In the genomic region with DNA sequence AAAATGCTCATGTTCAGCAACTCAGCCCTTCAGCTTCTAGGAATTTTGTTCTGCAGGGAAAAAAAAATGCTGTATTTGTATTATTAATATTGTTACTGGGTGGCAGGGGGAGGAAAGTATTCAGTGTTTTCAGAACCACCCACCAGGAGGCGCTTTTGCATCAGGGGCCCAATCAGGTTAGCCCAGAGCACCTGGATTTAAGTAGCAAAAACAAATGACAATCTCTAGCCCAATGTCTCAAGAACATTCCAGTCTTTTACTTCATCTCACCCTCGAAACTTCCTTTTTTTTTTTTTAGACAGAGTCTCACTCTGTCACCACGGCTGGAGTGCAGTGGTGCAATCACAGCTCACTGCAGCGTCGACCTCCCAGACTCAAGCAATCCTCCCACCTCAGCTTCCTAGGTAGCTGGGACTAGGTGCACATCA, we compare ENCODE assay signal across 8 cellular contexts. TPM values are rescaled to one million over a fixed set of nuclear protein-coding genes. Genes with fewer than 3 reads are reported as not detected.
DNase-seq lines count a peak whose midpoint lies in the region; ATAC-seq and TF ChIP-seq lines count a peak whose summit lies in the region.

No MANE protein-coding gene starts in this region.

- POLR2A ChIA-PET in activated CD4-positive, alpha-beta memory T cell treated with anti-CD3 and anti-CD28 coated beads for 36 hours (lab: Charles Lee): interaction anchor here (1.5 kb wide), 1 partner anchor 104 kb away, joined by 4 read pairs; no protein-coding TSS in a partner anchor

- H3K27ac Mint-ChIP-seq in activated CD4-positive, alpha-beta memory T cell treated with anti-CD3 and anti-CD28 coated beads for 36 hours: no peak overlapping the region
- H3K27ac Mint-ChIP-seq in endothelial cell (ENCODE audit: unreplicated experiment): no peak overlapping the region

- H3K4me1 Mint-ChIP-seq in activated CD4-positive, alpha-beta memory T cell treated with anti-CD3 and anti-CD28 coated beads for 36 hours (ENCODE audit: low read depth): peaks cover 9% of the 10 kb centered on the region
- peaks cover 17% of the 10 kb centered on the region for H3K4me1 Mint-ChIP-seq in endothelial cell (ENCODE audit: unreplicated experiment)

- H3K4me3 Mint-ChIP-seq in activated CD4-positive, alpha-beta memory T cell treated with anti-CD3 and anti-CD28 coated beads for 36 hours: no peak overlapping the region
- H3K4me3 Mint-ChIP-seq in endothelial cell (ENCODE audit: unreplicated experiment): no peak overlapping the region

- DNase-seq in AG08395 (ENCODE audit: low spot score) (peak; percentile 73), GM19238 (ENCODE audit: insufficient read length, low spot score) (peak; percentile 61), NCI-H526 treated with DMSO at 0.1 percent for 48 hours (lab: John Stamatoyannopoulos, UW) (peak; percentile 46), endothelial cell (ENCODE audit: low spot score) (peak; percentile 63), pons (ENCODE audit: low spot score) (peak; percentile 57), SK-N-DZ (ENCODE audit: low spot score) (no peak)
- DNase-seq in activated CD4-positive, alpha-beta memory T cell treated with anti-CD3 and anti-CD28 coated beads for 36 hours: peak; percentile 80

- CTCF ChIA-PET in activated CD4-positive, alpha-beta memory T cell treated with anti-CD3 and anti-CD28 coated beads for 36 hours (lab: Charles Lee): interaction anchor here (1.1 to 8.1 kb wide), 15 partner anchors 13 to 613 kb away, joined by 3 to 330 read pairs (median 5); a partner anchor contains a TSS

- H3K27me3 Mint-ChIP-seq in activated CD4-positive, alpha-beta memory T cell treated with anti-CD3 and anti-CD28 coated beads for 36 hours: peaks cover 1% of the 10 kb centered on the region
- peaks cover 4% of the 10 kb centered on the region for H3K27me3 Mint-ChIP-seq in endothelial cell (ENCODE audit: unreplicated experiment)

- ATAC-seq in HG02884 (IDR thresholded peaks at IDR 0.05; ENCODE audit: unreplicated experiment): no peak

- intact Hi-C loops in activated CD4-positive, alpha-beta memory T cell treated with anti-CD3 and anti-CD28 coated beads for 36 hours (cut with micrococcal nuclease): loop anchor here (1.0 to 5.0 kb wide), 2 partner anchors 63 to 104 kb away; no protein-coding TSS in a partner anchor

- TF ChIP-seq CTCF in endothelial cell (IDR thresholded peaks at IDR 0.05; ENCODE audit: unreplicated experiment): peak; percentile 80

- no peaks in the 10 kb centered on the region for H3K36me3 Mint-ChIP-seq in activated CD4-positive, alpha-beta memory T cell treated with anti-CD3 and anti-CD28 coated beads for 36 hours
- no peaks in the 10 kb centered on the region for H3K36me3 Mint-ChIP-seq in endothelial cell (ENCODE audit: low read depth, unreplicated experiment)

- H3K9me3 Mint-ChIP-seq in activated CD4-positive, alpha-beta memory T cell treated with anti-CD3 and anti-CD28 coated beads for 36 hours: no peaks in the 10 kb centered on the region
- H3K9me3 Mint-ChIP-seq in endothelial cell (ENCODE audit: unreplicated experiment): no peaks in the 10 kb centered on the region

RNA-seq across cellular contexts. Expression of a gene that starts 0.6 kb away (rescaled TPM):
- total RNA-seq in activated CD4-positive, alpha-beta memory T cell treated with anti-CD3 and anti-CD28 coated beads for 36 hours: under 1 TPM in 1 of 2 experiments, not detected in 1; 0.05 TPM
- total RNA-seq in endothelial cell (ENCODE audit: unreplicated experiment): not detected
- polyA plus RNA-seq in SK-N-DZ (2014; cell fraction: cytosol; rRNA removed): 0.14 and 0.61 TPM in 2 replicates
- 0.02 and 0.44 TPM in 2 replicates for polyA plus RNA-seq in SK-N-DZ (2014; cell fraction: nucleus; rRNA removed)
